ENCODE assay signal across 22 cellular contexts in the genomic region with DNA sequence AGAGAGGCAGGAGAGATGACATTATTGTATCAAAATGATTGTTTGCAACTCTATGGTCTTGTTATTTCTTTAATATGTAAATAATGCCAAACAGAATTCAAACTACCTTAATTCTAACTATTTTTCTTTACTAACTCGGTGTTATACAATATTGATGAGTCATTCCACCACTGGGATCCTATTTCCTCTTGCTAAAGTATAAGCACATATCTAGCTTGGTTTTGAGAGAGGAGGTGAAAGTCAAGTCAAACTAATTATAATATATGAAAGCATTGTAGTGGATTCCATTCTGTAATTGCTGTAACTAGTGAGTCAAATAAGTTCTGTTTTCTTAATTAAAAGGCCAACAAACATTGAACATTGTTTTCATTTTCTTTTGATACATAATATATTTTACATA.
DNase-seq lines count a peak whose midpoint lies in the region; FAIRE-seq and TF ChIP-seq lines count a peak whose summit lies in the region.
"Had no signal": no experiment of that assay in that cellular context is flagged by ENCODE, and none has a peak within 500 bp of the region (broad histone marks: within the 10 kb centered on the region; RNA-seq: fewer than 3 reads in every experiment).

No MANE protein-coding gene starts in this region.

- H3K4me1 Mint-ChIP-seq in astrocyte (ENCODE audit: low read depth, unreplicated experiment), result peaks cover 30% of the 10 kb centered on the region
- H3K4me1 Mint-ChIP-seq: activated naive CD4-positive, alpha-beta T cell treated with anti-CD3 and anti-CD28 coated beads, Interleukin-2, amount 50 U/mL, for 24 hours; natural killer cell had no signal

- H3K9ac ChIP-seq in astrocyte (ENCODE audit: low read length), result no peak overlapping the region
- H3K9ac ChIP-seq: GM23248 had no signal

- no peaks in the 10 kb centered on the region for H3K36me3 Mint-ChIP-seq in astrocyte (ENCODE audit: low read depth, unreplicated experiment)
- H3K36me3 Mint-ChIP-seq: activated CD4-positive, alpha-beta memory T cell treated with anti-CD3 and anti-CD28 coated beads for 36 hours; activated naive CD4-positive, alpha-beta T cell treated with anti-CD3 and anti-CD28 coated beads, Interleukin-2, amount 50 U/mL, for 24 hours; brain; natural killer cell had no signal

- no peak overlapping the region for H3K4me2 ChIP-seq in astrocyte (ENCODE audit: low read length)

- no peak overlapping the region for H3K27ac Mint-ChIP-seq in astrocyte (ENCODE audit: unreplicated experiment)
- H3K27ac Mint-ChIP-seq: activated CD4-positive, alpha-beta memory T cell treated with anti-CD3 and anti-CD28 coated beads for 36 hours; activated naive CD4-positive, alpha-beta T cell treated with anti-CD3 and anti-CD28 coated beads, Interleukin-2, amount 50 U/mL, for 24 hours; brain; dendritic cell treated with granulocyte-macrophage colony-stimulating factor and Interleukin-4, amounts not matched to agents 40 ng/mL and 50 ng/mL, for 4 days; natural killer cell had no signal

- no peaks in the 10 kb centered on the region for H3K27me3 ChIP-seq in astrocyte (ENCODE audit: insufficient read depth, low read length)
- H3K27me3 ChIP-seq in vagina, result no peaks in the 10 kb centered on the region
- H3K27me3 ChIP-seq: pancreas, tibial artery had no signal

- TF ChIP-seq CTCF in astrocyte (IDR thresholded peaks at IDR 0.05; ENCODE audit: insufficient read depth, low read depth, low read length), result no peak
- TF ChIP-seq CTCF in vagina (IDR thresholded peaks at IDR 0.05), result no peak

- H3K27ac ChIP-seq in astrocyte (ENCODE audit: low read depth, low read length), result no peak overlapping the region
- no peak overlapping the region for H3K27ac ChIP-seq in vagina
- H3K27ac ChIP-seq: epithelial cell of prostate, GM23248, pancreas, tibial artery had no signal

- no peaks in the 10 kb centered on the region for H3K79me2 ChIP-seq in astrocyte (ENCODE audit: insufficient read depth, low read length)

- no peaks in the 10 kb centered on the region for H3K27me3 Mint-ChIP-seq in astrocyte (ENCODE audit: low read depth, unreplicated experiment)
- H3K27me3 Mint-ChIP-seq: activated CD4-positive, alpha-beta memory T cell treated with anti-CD3 and anti-CD28 coated beads for 36 hours; activated naive CD4-positive, alpha-beta T cell treated with anti-CD3 and anti-CD28 coated beads, Interleukin-2, amount 50 U/mL, for 24 hours; brain; dendritic cell treated with granulocyte-macrophage colony-stimulating factor and Interleukin-4, amounts not matched to agents 40 ng/mL and 50 ng/mL, for 4 days had no signal

- FAIRE-seq in astrocyte (lab: Jason Lieb, UNC), result no peak
- FAIRE-seq: pancreas had no signal

- H3K4me1 ChIP-seq in astrocyte (ENCODE audit: insufficient read depth, low read length), result peaks cover 10% of the 10 kb centered on the region
- no peaks in the 10 kb centered on the region for H3K4me1 ChIP-seq in vagina
- H3K4me1 ChIP-seq: pancreas, tibial artery had no signal

- no peaks in the 10 kb centered on the region for H3K9me3 Mint-ChIP-seq in astrocyte (ENCODE audit: unreplicated experiment)
- H3K9me3 Mint-ChIP-seq: dendritic cell treated with granulocyte-macrophage colony-stimulating factor and Interleukin-4, amounts not matched to agents 40 ng/mL and 50 ng/mL, for 4 days had no signal

- no peaks in the 10 kb centered on the region for H3K36me3 ChIP-seq in astrocyte (ENCODE audit: insufficient read depth, low read length)
- no peaks in the 10 kb centered on the region for H3K36me3 ChIP-seq in vagina
- H3K36me3 ChIP-seq: pancreas, tibial artery had no signal

- no peak for TF ChIP-seq POLR2A in vagina (IDR thresholded peaks at IDR 0.05)

- H2AFZ ChIP-seq in astrocyte (ENCODE audit: low read depth, low read length), result no peak overlapping the region
- H2AFZ ChIP-seq: GM23248 had no signal

- intact Hi-C loops in vagina (cut with DNase I), result no loop called here

- H3K9me3 ChIP-seq in astrocyte (ENCODE audit: insufficient read depth, low read depth, low read length) (no peaks in the 10 kb centered on the region), vagina (no peaks in the 10 kb centered on the region)
- H3K9me3 ChIP-seq: pancreas, tibial artery had no signal

- H3K4me3 ChIP-seq in astrocyte (ENCODE audit: insufficient read depth, low read depth, low read length) (no peak overlapping the region), vagina (no peak overlapping the region)
- H3K4me3 ChIP-seq: GM23248, pancreas, tibial artery had no signal

- H3K4me3 Mint-ChIP-seq in astrocyte (ENCODE audit: unreplicated experiment), result no peak overlapping the region
- H3K4me3 Mint-ChIP-seq: activated CD4-positive, alpha-beta memory T cell treated with anti-CD3 and anti-CD28 coated beads for 36 hours; activated naive CD4-positive, alpha-beta T cell treated with anti-CD3 and anti-CD28 coated beads, Interleukin-2, amount 50 U/mL, for 24 hours; brain; dendritic cell treated with granulocyte-macrophage colony-stimulating factor and Interleukin-4, amounts not matched to agents 40 ng/mL and 50 ng/mL, for 4 days; natural killer cell had no signal

- DNase-seq in H4 (ENCODE audit: low spot score) (peak; percentile 48), M059J (ENCODE audit: low read depth) (peak; percentile 45), astrocyte (ENCODE audit: low read depth) (peak; percentile 51), iris pigment epithelial cell (ENCODE audit: low read depth) (peak; percentile 80), cerebellum (ENCODE audit: low spot score) (no peak), vagina (ENCODE audit: extremely low spot score in 2 of 2) (no peak), NCI-H446 (lab: John Stamatoyannopoulos, UW) (no peak)
- DNase-seq: activated CD4-positive, alpha-beta memory T cell treated with anti-CD3 and anti-CD28 coated beads for 36 hours; activated T-cell treated with anti-CD3 and anti-CD28 coated beads, Interleukin-2, amount 50 U/mL, for 1 hour; COR-L47; GM23248; Karpas-422; left colon; natural killer cell; NCI-H1436 treated with DMSO at 0.1 percent for 48 hours; pancreas; stimulated activated naive CD8-positive, alpha-beta T cell treated with anti-CD3 and anti-CD28 coated beads, Interleukin-15, Interleukin-2, amounts not matched to agents 100 U/mL and 50 U/mL, for 24 hours; tibial artery had no signal

- no peaks in the 10 kb centered on the region for H4K20me1 ChIP-seq in astrocyte (ENCODE audit: insufficient read depth, low read length)

Comparison
In these comparisons a context has a peak if more than half of its experiments do, and no peak if none do; other contexts are left out.
1. DNase-seq: peak in H4 (single experiment), M059J (single experiment), astrocyte (single experiment) and iris pigment epithelial cell (single experiment); none in cerebellum (single experiment), vagina (0 of 2) and NCI-H446 (0 of 2).